9 cellular contexts compared by ENCODE assay signal in genomic region chr2:70851704-70852103, GRCh38. TPM values are rescaled to one million over a fixed set of nuclear protein-coding genes. Genes with fewer than 3 reads are reported as not detected.
DNase-seq lines count a peak whose midpoint lies in the region; ATAC-seq and TF ChIP-seq lines count a peak whose summit lies in the region.
"Had no signal": no experiment of that assay in that cellular context is flagged by ENCODE, and none has a peak within 500 bp of the region (broad histone marks: within the 10 kb centered on the region; RNA-seq: fewer than 3 reads in every experiment).

No MANE protein-coding gene starts in this region.

- peak; percentile 58 for DNase-seq in GM10266 (ENCODE audit: extremely low spot score)
- DNase-seq in SKM-1 (lab: John Stamatoyannopoulos, UW; ENCODE audit: unreplicated experiment): peak; percentile 62
- peak; percentile 9 for DNase-seq in inferior parietal cortex (ENCODE audit: extremely low spot score)
- DNase-seq in KG1 (lab: John Stamatoyannopoulos, UW): no peak
- DNase-seq in RKO (ENCODE audit: low spot score): no peak
- DNase-seq in SK-N-DZ (ENCODE audit: low spot score): no peak
- no peak for DNase-seq in T-helper 9 cell
- DNase-seq: testis had no signal

- peak; percentile 81 for ATAC-seq in GM21786 (IDR thresholded peaks at IDR 0.05; ENCODE audit: unreplicated experiment)

- TF ChIP-seq CTCF in GM10266 (IDR thresholded peaks at IDR 0.05; ENCODE audit: control insufficient read depth, insufficient read depth, low read depth, missing control alignments): no peak

RNA-seq across cellular contexts. Expression of gene CD207, which starts 16.1 kb away (rescaled TPM):
- 1.5 and 2.0 TPM in 2 replicates for polyA plus RNA-seq in SK-N-DZ (2014; cell fraction: cytosol; rRNA removed)
- 4.7 and 5.3 TPM in 2 replicates for polyA plus RNA-seq in SK-N-DZ (2014; cell fraction: nucleus; rRNA removed)

RNA-seq across cellular contexts. Expression of gene CLEC4F, which starts 31.3 kb away (rescaled TPM):
- polyA plus RNA-seq in SK-N-DZ (2014; cell fraction: cytosol; rRNA removed): 3.1 and 3.9 TPM in 2 replicates
- 19.4 and 38.4 TPM in 2 replicates for polyA plus RNA-seq in SK-N-DZ (2014; cell fraction: nucleus; rRNA removed)

RNA-seq across cellular contexts. Expression of gene VAX2, which starts 48.7 kb away (rescaled TPM):
- polyA plus RNA-seq in SK-N-DZ (2014; cell fraction: cytosol; rRNA removed): 9.4 and 12.9 TPM in 2 replicates
- 16.6 and 16.8 TPM in 2 replicates for polyA plus RNA-seq in SK-N-DZ (2014; cell fraction: nucleus; rRNA removed)

Comparison
In these comparisons a context has a peak if more than half of its experiments do, and no peak if none do; other contexts are left out.
1. DNase-seq: peak in GM10266 (single experiment), SKM-1 (single experiment) and inferior parietal cortex (single experiment); none in KG1 (single experiment), RKO (single experiment), SK-N-DZ (single experiment) and T-helper 9 cell (single experiment).